20 cellular contexts compared by ENCODE assay signal in genomic region chr1:25738507-25738906, GRCh38.
A peak's percentile ranks its signal among the peaks of the same experiment; 100 is the strongest.
DNase-seq lines count a peak whose midpoint lies in the region; ATAC-seq and TF ChIP-seq lines count a peak whose summit lies in the region.
"Had no signal": no experiment of that assay in that cellular context is flagged by ENCODE, and none has a peak within 500 bp of the region (broad histone marks: within the 10 kb centered on the region; RNA-seq: fewer than 3 reads in every experiment).

No MANE protein-coding gene starts in this region.

- peaks cover 0 to 33% (median 12%) of the 10 kb centered on the region in 5 donors for H3K36me3 Mint-ChIP-seq in naive thymus-derived CD4-positive, alpha-beta T cell

- H3K9me3 Mint-ChIP-seq in naive thymus-derived CD4-positive, alpha-beta T cell, result peaks cover 0 to 3% (median 0%) of the 10 kb centered on the region in 11 donors
- H3K9me3 Mint-ChIP-seq: GM23338 had no signal

- CTCF ChIA-PET in naive thymus-derived CD4-positive, alpha-beta T cell (lab: Charles Lee), result no interaction called here

- peak; percentile 16 for DNase-seq in activated effector memory CD4-positive, alpha-beta T cell treated with anti-CD3 and anti-CD28 coated beads, Interleukin-2, amount 50 U/mL, for 16 hours
- no peak for DNase-seq in activated effector memory CD4-positive, alpha-beta T cell treated with Interleukin-2 at 50 U/mL for 16 hours
- peak; percentile 24 to 71 for DNase-seq in NCI-H446 (lab: John Stamatoyannopoulos, UW)
- no peak for DNase-seq in naive thymus-derived CD4-positive, alpha-beta T cell
- no peak for DNase-seq in thyroid gland
- DNase-seq in HPDE6-E6E7 (ENCODE audit: extremely low spot score), result no peak
- DNase-seq in heart right ventricle, result no peak
- DNase-seq in NOMO-1 (lab: John Stamatoyannopoulos, UW; ENCODE audit: unreplicated experiment in 2 of 2), result no peak
- DNase-seq: BE2C, COR-L47, DMS153, HCEC 1CT, KBM-7, NCI-H1092, NCI-H1436, NCI-H2029 treated with DMSO at 0.1 percent for 48 hours, NCI-H69, SIG-M5 had no signal

- H3K27ac ChIP-seq in naive thymus-derived CD4-positive, alpha-beta T cell (ENCODE audit: low read depth, low read length), result no peak overlapping the region
- H3K27ac ChIP-seq in thyroid gland (peak overlapping the region; percentile 78 to 99 (median 98)), heart right ventricle (no peak overlapping the region)
- H3K27ac ChIP-seq: HL-60 had no signal

- no peak overlapping the region for H3K4me3 ChIP-seq in naive thymus-derived CD4-positive, alpha-beta T cell (ENCODE audit: low read length)
- no peak overlapping the region for H3K4me3 ChIP-seq in thyroid gland (replicated peaks in 1 of 3)
- no peak overlapping the region for H3K4me3 ChIP-seq in heart right ventricle
- H3K4me3 ChIP-seq: GM23338 had no signal

- peaks cover 0 to 22% of the 10 kb centered on the region in 2 donors for H3K4me1 ChIP-seq in naive thymus-derived CD4-positive, alpha-beta T cell (ENCODE audit: control insufficient read depth in 2 of 2, insufficient read depth in 2 of 2, low read length in 2 of 2)
- peaks cover 81 to 92% of the 10 kb centered on the region in 2 donors for H3K4me1 ChIP-seq in thyroid gland
- peaks cover 13 to 61% (median 28%) of the 10 kb centered on the region in 9 donors for H3K4me1 ChIP-seq in heart right ventricle

- no peak for ATAC-seq in naive thymus-derived CD4-positive, alpha-beta T cell
- no peak for ATAC-seq in heart right ventricle
- ATAC-seq: GM23338 had no signal

- H3K4me3 Mint-ChIP-seq in naive thymus-derived CD4-positive, alpha-beta T cell, result no peak overlapping the region
- H3K4me3 Mint-ChIP-seq: GM23338 had no signal

- peaks cover 0 to 50% (median 0%) of the 10 kb centered on the region in 5 donors for H3K27me3 Mint-ChIP-seq in naive thymus-derived CD4-positive, alpha-beta T cell

- peak overlapping the region in 8 of 9 donors; percentile 28 to 85 (median 52) for H3K27ac Mint-ChIP-seq in naive thymus-derived CD4-positive, alpha-beta T cell
- H3K27ac Mint-ChIP-seq: GM23338 had no signal

- intact Hi-C loops in naive thymus-derived CD4-positive, alpha-beta T cell (cut with micrococcal nuclease), result no loop called here
- intact Hi-C loops in thyroid gland (cut with DNase I), result no loop called here
- intact Hi-C loops in heart right ventricle (cut with DNase I), result loop anchor here in 1 of 10 donors (5.0 kb wide), 1 partner anchor 36 kb away; no protein-coding TSS in a partner anchor

- TF ChIP-seq CTCF in thyroid gland (IDR thresholded peaks at IDR 0.05) (no peak), heart right ventricle (IDR thresholded peaks at IDR 0.05) (no peak)

- peaks cover 0 to 91% (median 88%) of the 10 kb centered on the region in 7 donors for H3K4me1 Mint-ChIP-seq in naive thymus-derived CD4-positive, alpha-beta T cell

- no peak for TF ChIP-seq POLR2A in thyroid gland (IDR thresholded peaks at IDR 0.05)

- POLR2A ChIA-PET in naive thymus-derived CD4-positive, alpha-beta T cell (lab: Charles Lee), result interaction anchor here (0.7 to 1.5 kb wide), 2 partner anchors 9 to 15 kb away, joined by 3 to 5 read pairs; no protein-coding TSS in a partner anchor

- H3K27me3 ChIP-seq in naive thymus-derived CD4-positive, alpha-beta T cell (ENCODE audit: control insufficient read depth in 2 of 2, insufficient read depth in 2 of 2, low read length in 2 of 2), result no peaks in the 10 kb centered on the region
- H3K27me3 ChIP-seq in thyroid gland (no peaks in the 10 kb centered on the region), heart right ventricle (no peaks in the 10 kb centered on the region)
- H3K27me3 ChIP-seq: BE2C had no signal

- H3K36me3 ChIP-seq in naive thymus-derived CD4-positive, alpha-beta T cell (ENCODE audit: control insufficient read depth in 2 of 3, insufficient read depth in 3 of 3, low read length in 3 of 3), result peaks cover 0 to 7% (median 0%) of the 10 kb centered on the region in 3 experiments
- H3K36me3 ChIP-seq in thyroid gland (no peaks in the 10 kb centered on the region), heart right ventricle (no peaks in the 10 kb centered on the region)
- H3K36me3 ChIP-seq: BE2C had no signal

- 67 to 75% methylated on average over 2 of the region's 2 CpGs for WGBS in thyroid gland, 2 donors
- WGBS in heart right ventricle, 2 donors, result 77 to 86% methylated on average over 2 of the region's 2 CpGs

- no peaks in the 10 kb centered on the region for H3K9me3 ChIP-seq in naive thymus-derived CD4-positive, alpha-beta T cell (ENCODE audit: control insufficient read depth in 2 of 3, low read length in 3 of 3)
- no peaks in the 10 kb centered on the region for H3K9me3 ChIP-seq in thyroid gland
- peaks cover 0 to 8% (median 3%) of the 10 kb centered on the region in 11 donors for H3K9me3 ChIP-seq in heart right ventricle
- H3K9me3 ChIP-seq: BE2C had no signal

Comparison
In these comparisons a context has a peak if more than half of its experiments do, and no peak if none do; other contexts are left out.
1. DNase-seq: peak in activated effector memory CD4-positive, alpha-beta T cell treated with anti-CD3 and anti-CD28 coated beads, Interleukin-2, amount 50 U/mL, for 16 hours (single experiment) and NCI-H446 (2 of 2); none in activated effector memory CD4-positive, alpha-beta T cell treated with Interleukin-2 at 50 U/mL for 16 hours (single experiment), naive thymus-derived CD4-positive, alpha-beta T cell (0 of 9), thyroid gland (0 of 2), HPDE6-E6E7 (single experiment), heart right ventricle (0 of 2) and NOMO-1 (0 of 2).
2. H3K27ac ChIP-seq: peak in thyroid gland (3 of 3); none in naive thymus-derived CD4-positive, alpha-beta T cell (single experiment) and heart right ventricle (0 of 10).